In the genomic region with DNA sequence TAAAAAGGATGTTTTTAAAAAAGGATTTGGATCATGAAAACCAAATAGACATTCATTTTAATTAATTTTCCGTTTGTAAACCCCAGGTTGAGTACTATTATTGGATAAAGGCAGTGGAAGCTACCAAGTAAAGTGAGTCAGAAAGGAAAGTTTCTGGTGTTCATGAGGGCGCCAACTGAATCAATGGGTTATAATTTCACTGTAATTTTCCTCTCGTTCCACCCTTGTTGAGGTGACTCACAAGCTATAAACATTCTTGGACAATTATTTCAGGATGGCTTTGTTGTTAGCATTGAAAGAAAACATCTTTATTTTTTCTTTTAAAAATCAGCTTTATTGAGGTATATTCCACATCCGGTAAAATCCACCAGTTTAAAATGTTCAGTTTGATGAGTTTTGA, we compare ENCODE assay signal across 19 cellular contexts. TPM values are rescaled to one million over a fixed set of nuclear protein-coding genes. Genes with fewer than 3 reads are reported as not detected.
DNase-seq lines count a peak whose midpoint lies in the region; ATAC-seq, FAIRE-seq and TF ChIP-seq lines count a peak whose summit lies in the region.
"Had no signal": no experiment of that assay in that cellular context is flagged by ENCODE, and none has a peak within 500 bp of the region (broad histone marks: within the 10 kb centered on the region; RNA-seq: fewer than 3 reads in every experiment).

No MANE protein-coding gene starts in this region.

- POLR2A ChIA-PET in K562 (lab: Yijun Ruan, JAX) = interaction anchor here (1.3 kb wide), 1 partner anchor 9 kb away, joined by 3 read pairs; no protein-coding TSS in a partner anchor
- POLR2A ChIA-PET in activated CD4-positive, alpha-beta memory T cell treated with anti-CD3 and anti-CD28 coated beads for 36 hours (lab: Charles Lee) = interaction anchor here (0.5 to 0.6 kb wide), 2 partner anchors 358 to 380 kb away, joined by 3 to 4 read pairs; no protein-coding TSS in a partner anchor

- no peak overlapping the region for H3K4me2 ChIP-seq in K562 (ENCODE audit: insufficient read depth, low read length)

- H3K36me3 ChIP-seq in MG63 (no peaks in the 10 kb centered on the region), K562 (ENCODE audit: control insufficient read depth, insufficient read depth, low read length) (no peaks in the 10 kb centered on the region)
- H3K36me3 ChIP-seq: esophagus squamous epithelium, left ventricle myocardium inferior, transverse colon had no signal

- no peak overlapping the region for H3K27ac Mint-ChIP-seq in activated CD4-positive, alpha-beta memory T cell treated with anti-CD3 and anti-CD28 coated beads for 36 hours
- no peak overlapping the region for H3K27ac Mint-ChIP-seq in mesothelial cell of epicardium
- H3K27ac Mint-ChIP-seq: IgD-negative memory B cell, natural killer cell, T-cell had no signal

- no peaks in the 10 kb centered on the region for H3K27me3 Mint-ChIP-seq in activated CD4-positive, alpha-beta memory T cell treated with anti-CD3 and anti-CD28 coated beads for 36 hours
- peaks cover 26% of the 10 kb centered on the region for H3K27me3 Mint-ChIP-seq in mesothelial cell of epicardium (ENCODE audit: low read depth)

- DNase-seq in GM04503 (ENCODE audit: low read depth) (peak; percentile 74), MG63 (peak; percentile 14), K562 (ENCODE audit: extremely low read depth in 1 of 4, low spot score in 3 of 4) (no peak), renal cortical epithelial cell (ENCODE audit: low read depth) (peak; percentile 85), mesothelial cell of epicardium (ENCODE audit: low spot score in 2 of 2, unreplicated experiment in 2 of 2) (no peak)
- no peak for DNase-seq in activated CD4-positive, alpha-beta memory T cell treated with anti-CD3 and anti-CD28 coated beads for 36 hours
- DNase-seq: activated CD4-positive, alpha-beta T cell treated with anti-CD3 and anti-CD28 coated beads for 1 hour; Caco-2; esophagus squamous epithelium; left ventricle myocardium inferior; natural killer cell; NCI-H146; NCI-H446; T-cell; transverse colon had no signal

- H3K79me2 ChIP-seq in K562 (ENCODE audit: control insufficient read depth, insufficient read depth, low read length) = no peaks in the 10 kb centered on the region

- no peaks in the 10 kb centered on the region for H4K20me1 ChIP-seq in K562 (replicated peaks; ENCODE audit: control insufficient read depth, insufficient read depth, low read length)

- CTCF ChIA-PET in K562 (lab: Yijun Ruan, JAX; ENCODE audit: low intra/inter-chr PET ratio) = no interaction called here
- CTCF ChIA-PET in activated CD4-positive, alpha-beta memory T cell treated with anti-CD3 and anti-CD28 coated beads for 36 hours (lab: Charles Lee) = interaction anchor here (0.7 to 1.2 kb wide), 5 partner anchors 12 to 96 kb away, joined by 3 to 4 read pairs (median 3); no protein-coding TSS in a partner anchor

- 10% methylated on average over 4 of the region's 4 CpGs for WGBS in K562 (ENCODE audit: insufficient coverage, low coverage, missing lambda C conversion rate)

- no peak for TF ChIP-seq CTCF in K562 (IDR thresholded peaks at IDR 0.05 in 2 of 3, conservative IDR thresholded peaks at IDR 0.05 in 1 of 3; ENCODE audit: insufficient read depth in 2 of 3, low read depth in 1 of 3, low read length in 3 of 3)
- TF ChIP-seq CTCF in mesothelial cell of epicardium (IDR thresholded peaks at IDR 0.05; ENCODE audit: unreplicated experiment) = no peak

- no peaks in the 10 kb centered on the region for H3K9me3 Mint-ChIP-seq in activated CD4-positive, alpha-beta memory T cell treated with anti-CD3 and anti-CD28 coated beads for 36 hours
- H3K9me3 Mint-ChIP-seq in mesothelial cell of epicardium = no peaks in the 10 kb centered on the region
- H3K9me3 Mint-ChIP-seq: IgD-negative memory B cell, natural killer cell, T-cell had no signal

- peaks cover 7% of the 10 kb centered on the region for H3K4me1 Mint-ChIP-seq in activated CD4-positive, alpha-beta memory T cell treated with anti-CD3 and anti-CD28 coated beads for 36 hours (ENCODE audit: low read depth)
- H3K4me1 Mint-ChIP-seq in mesothelial cell of epicardium = no peaks in the 10 kb centered on the region
- H3K4me1 Mint-ChIP-seq: natural killer cell had no signal

- FAIRE-seq in K562 (lab: Jason Lieb, UNC) = no peak
- FAIRE-seq: GM18507, GM19239 had no signal

- H3K27ac ChIP-seq in K562 (ENCODE audit: extremely low read depth, low read depth, low read length) = no peak overlapping the region
- H3K27ac ChIP-seq: esophagus squamous epithelium, left ventricle myocardium inferior, transverse colon had no signal

- H3K36me3 Mint-ChIP-seq in activated CD4-positive, alpha-beta memory T cell treated with anti-CD3 and anti-CD28 coated beads for 36 hours = no peaks in the 10 kb centered on the region
- H3K36me3 Mint-ChIP-seq in mesothelial cell of epicardium = no peaks in the 10 kb centered on the region
- H3K36me3 Mint-ChIP-seq: IgD-negative memory B cell, natural killer cell, T-cell had no signal

- H3K9me1 ChIP-seq in K562 (ENCODE audit: control insufficient read depth, insufficient read depth, low read length) = no peaks in the 10 kb centered on the region

- TF ChIP-seq EP300 in K562 (IDR thresholded peaks at IDR 0.05; ENCODE audit: low read length) = no peak

- TF ChIP-seq POLR2A in K562 (conservative IDR thresholded peaks at IDR 0.05) = no peak

- H2AFZ ChIP-seq in K562 (ENCODE audit: low read depth, low read length) = peak overlapping the region; percentile 5; the same call in 1 of the 2 replicates

- H3K9ac ChIP-seq in K562 (ENCODE audit: insufficient read depth in 1 of 2, low read depth in 2 of 2, low read length in 2 of 2) = no peak overlapping the region

- H3K9me3 ChIP-seq in MG63 = no peaks in the 10 kb centered on the region
- H3K9me3 ChIP-seq in K562 (replicated peaks; ENCODE audit: control insufficient read depth, insufficient read depth, low read depth, low read length) = no peaks in the 10 kb centered on the region
- H3K9me3 ChIP-seq: Caco-2, esophagus squamous epithelium, left ventricle myocardium inferior, transverse colon had no signal

- TF ChIP-seq RAD21 in K562 (CRISPR knock-in tag; conservative IDR thresholded peaks at IDR 0.05 in 1 of 2, IDR thresholded peaks at IDR 0.05 in 1 of 2) = no peak

- ATAC-seq in K562 (no peak), HG03469 (IDR thresholded peaks at IDR 0.05; ENCODE audit: unreplicated experiment) (no peak)
- ATAC-seq: natural killer cell, T-cell had no signal

- intact Hi-C loops in K562 (cut with micrococcal nuclease) = no loop called here
- intact Hi-C loops in activated CD4-positive, alpha-beta memory T cell treated with anti-CD3 and anti-CD28 coated beads for 36 hours (cut with micrococcal nuclease) = no loop called here

- BruUV-seq in K562 (replicated peaks; lab: Mats Ljungman, UMichigan) = no TSS peak

- peaks cover 3 to 8% of the 10 kb centered on the region in 2 experiments; a peak in 4 of 5 replicates for H3K4me1 ChIP-seq in K562 (replicated peaks in 1 of 2; ENCODE audit: control insufficient read depth in 2 of 2, insufficient read depth in 2 of 2, low read length in 2 of 2)

- H3K4me3 Mint-ChIP-seq in activated CD4-positive, alpha-beta memory T cell treated with anti-CD3 and anti-CD28 coated beads for 36 hours = no peak overlapping the region
- no peak overlapping the region for H3K4me3 Mint-ChIP-seq in mesothelial cell of epicardium
- H3K4me3 Mint-ChIP-seq: IgD-negative memory B cell, natural killer cell, T-cell had no signal

- no peak overlapping the region for H3K4me3 ChIP-seq in MG63
- no peak overlapping the region for H3K4me3 ChIP-seq in K562
- H3K4me3 ChIP-seq: esophagus squamous epithelium, left ventricle myocardium inferior, transverse colon had no signal

- in situ Hi-C loops in K562 (cut with MboI) = no loop called here

- H3K27me3 ChIP-seq in MG63 = no peaks in the 10 kb centered on the region
- peaks cover 0 to 4% of the 10 kb centered on the region in 2 experiments; a peak in 1 of 5 replicates for H3K27me3 ChIP-seq in K562 (ENCODE audit: control insufficient read depth in 2 of 2, insufficient read depth in 2 of 2, low read length in 2 of 2)
- H3K27me3 ChIP-seq: transverse colon had no signal

RNA-seq across cellular contexts. Expression of a gene that starts 5.1 kb away (rescaled TPM):
- 6.6 and 7.7 TPM in 2 replicates for total RNA-seq in MG63 (2014; rRNA removed; shearing (Covaris generic); ENCODE audit: low replicate concordance)
- total RNA-seq in K562 (2011; cell fraction: chromatin; rRNA removed; ENCODE audit: low replicate concordance) = 21.5 and 103 TPM in 2 replicates
- total RNA-seq in K562 (2011; cell fraction: nucleolus; rRNA removed) = 11.5 and 15.9 TPM in 2 replicates
- 46.5 and 77.0 TPM in 2 replicates for total RNA-seq in K562 (2011; cell fraction: nucleoplasm; rRNA removed)
- 22.4 and 80.3 TPM in 2 replicates for total RNA-seq in K562 (2014; rRNA removed)
- 58.4 and 67.4 TPM in 2 replicates for total RNA-seq in K562 (2014; rRNA removed; fragmentation: Illumina TruSeq; extraction: Trizol)
- total RNA-seq in K562 (2015; rRNA removed; fragmentation: Illumina TruSeq; extraction: Trizol) = 69.1 and 80.4 TPM in 2 replicates
- 29.0 and 30.7 TPM in 2 replicates for total RNA-seq in K562 (2021)
- 26.1 and 34.4 TPM in 2 replicates for polyA plus RNA-seq in K562 (2011; rRNA removed)
- 5.4 and 23.7 TPM in 2 replicates for polyA plus RNA-seq in K562 (2011; cell fraction: cytosol; rRNA removed)
- 24.3 and 24.9 TPM in 2 replicates for polyA plus RNA-seq in K562 (2011; cell fraction: nucleus; rRNA removed)
- polyA plus RNA-seq in K562 (2012) = 22.7 and 30.4 TPM in 2 replicates
- polyA plus RNA-seq in K562 (2014; fragmentation: Illumina TruSeq; extraction: Trizol) = 37.9 and 45.8 TPM in 2 replicates
- polyA plus RNA-seq in K562 (2014; fragmentation: Nextera tagmentation; extraction: Ambion mirVana) = 10 to 100 TPM; 38.5 to 39.7 TPM
- polyA plus RNA-seq in K562 (2014; rRNA removed) = 27.5 and 37.0 TPM in 2 replicates
- polyA minus RNA-seq in K562 (2011; rRNA and poly(A)+ RNA removed) = 17.5 and 22.7 TPM in 2 replicates
- polyA minus RNA-seq in K562 (2011; cell fraction: cytosol; rRNA and poly(A)+ RNA removed) = 12.3 and 13.1 TPM in 2 replicates
- 20.3 and 40.0 TPM in 2 replicates for polyA minus RNA-seq in K562 (2011; cell fraction: nucleus; rRNA and poly(A)+ RNA removed)
- total RNA-seq in renal cortical epithelial cell = 18.1 and 21.2 TPM in 2 replicates
- total RNA-seq in activated CD4-positive, alpha-beta memory T cell treated with anti-CD3 and anti-CD28 coated beads for 36 hours = 10 to 100 TPM; 21.7 to 25.5 TPM
- total RNA-seq in mesothelial cell of epicardium = 37.2 to 42.9 TPM (median 38.3 TPM) in 3 replicates

Comparison
In these comparisons a context has a peak if more than half of its experiments do, and no peak if none do; other contexts are left out.
1. DNase-seq: peak in GM04503 (single experiment), MG63 (single experiment) and renal cortical epithelial cell (single experiment); none in K562 (0 of 4), activated CD4-positive, alpha-beta memory T cell treated with anti-CD3 and anti-CD28 coated beads for 36 hours (single experiment) and mesothelial cell of epicardium (0 of 2).